Comparison of ENCODE assay signal across 22 cellular contexts in genomic region chr3:114469070-114469469, GRCh38.
"Had no signal": no experiment of that assay in that cellular context is flagged by ENCODE, and none has a peak within 500 bp of the region (broad histone marks: within the 10 kb centered on the region; RNA-seq: fewer than 3 reads in every experiment).

No MANE protein-coding gene starts in this region.

- H3K9me3 Mint-ChIP-seq: memory B cell had no signal

- H3K27ac Mint-ChIP-seq: immature natural killer cell, memory B cell had no signal

- H3K4me1 ChIP-seq: foreskin keratinocyte had no signal

- H3K27me3 Mint-ChIP-seq: memory B cell had no signal

- H3K36me3 ChIP-seq: gastroesophageal sphincter, heart left ventricle had no signal

- H3K9me3 ChIP-seq: esophagus muscularis mucosa, gastroesophageal sphincter, heart left ventricle had no signal

- H3K36me3 Mint-ChIP-seq: immature natural killer cell had no signal

- H3K27ac ChIP-seq: esophagus muscularis mucosa, foreskin keratinocyte, heart left ventricle, hepatocyte had no signal

- H3K27me3 ChIP-seq: dorsolateral prefrontal cortex, esophagus muscularis mucosa, foreskin keratinocyte, gastroesophageal sphincter, heart left ventricle, hepatocyte had no signal

- H3K4me3 Mint-ChIP-seq: immature natural killer cell, memory B cell had no signal

- ATAC-seq: foreskin keratinocyte, gastroesophageal sphincter, heart left ventricle, left colon, left lobe of liver, left ventricle myocardium superior had no signal

- DNase-seq: dermis blood vessel endothelial cell; dorsolateral prefrontal cortex; effector CD4-positive, alpha-beta T cell; effector memory CD4-positive, alpha-beta T cell; foreskin keratinocyte; heart left ventricle; hypothalamus; immature natural killer cell; islet precursor cell; kidney; kidney glomerular epithelial cell; left colon; left ventricle myocardium superior; mammary epithelial cell; mesendoderm had no signal

- H3K4me3 ChIP-seq: coronary artery, dorsolateral prefrontal cortex, esophagus muscularis mucosa, gastroesophageal sphincter, heart left ventricle, hepatocyte, lung had no signal

- H3K4me1 Mint-ChIP-seq: immature natural killer cell had no signal
